ENCODE assay signal across 1 cellular context in genomic region chr21:42203936-42204335, GRCh38.
A peak's percentile ranks its signal among the peaks of the same experiment; 100 is the strongest.
TF ChIP-seq lines count a peak whose summit lies in the region.

No MANE protein-coding gene starts in this region.

TF ChIP-seq in HepG2, 621 proteins besides CTCF, POLR2A, EP300 and RAD21 (continued from another document):
- TF ChIP-seq, protein P1, sequence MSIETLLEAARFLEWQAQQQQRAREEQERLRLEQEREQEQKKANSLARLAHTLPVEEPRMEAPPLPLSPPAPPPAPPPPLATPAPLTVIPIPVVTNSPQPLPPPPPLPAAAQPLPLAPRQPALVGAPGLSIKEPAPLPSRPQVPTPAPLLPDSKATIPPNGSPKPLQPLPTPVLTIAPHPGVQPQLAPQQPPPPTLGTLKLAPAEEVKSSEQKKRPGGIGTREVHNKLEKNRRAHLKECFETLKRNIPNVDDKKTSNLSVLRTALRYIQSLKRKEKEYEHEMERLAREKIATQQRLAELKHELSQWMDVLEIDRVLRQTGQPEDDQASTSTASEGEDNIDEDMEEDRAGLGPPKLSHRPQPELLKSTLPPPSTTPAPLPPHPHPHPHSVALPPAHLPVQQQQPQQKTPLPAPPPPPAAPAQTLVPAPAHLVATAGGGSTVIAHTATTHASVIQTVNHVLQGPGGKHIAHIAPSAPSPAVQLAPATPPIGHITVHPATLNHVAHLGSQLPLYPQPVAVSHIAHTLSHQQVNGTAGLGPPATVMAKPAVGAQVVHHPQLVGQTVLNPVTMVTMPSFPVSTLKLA (IDR thresholded peaks at IDR 0.05) = peak; percentile 61
- TF ChIP-seq ZNF850 (CRISPR knock-in tag; conservative IDR thresholded peaks at IDR 0.05) (no peak), ZNF724P (CRISPR knock-in tag; IDR thresholded peaks at IDR 0.05; ENCODE audit: borderline replicate concordance) (no peak), HHEX (CRISPR knock-in tag; IDR thresholded peaks at IDR 0.05) (no peak), ZSCAN12 (CRISPR knock-in tag; IDR thresholded peaks at IDR 0.05) (no peak)
- TF ChIP-seq, protein P2, sequence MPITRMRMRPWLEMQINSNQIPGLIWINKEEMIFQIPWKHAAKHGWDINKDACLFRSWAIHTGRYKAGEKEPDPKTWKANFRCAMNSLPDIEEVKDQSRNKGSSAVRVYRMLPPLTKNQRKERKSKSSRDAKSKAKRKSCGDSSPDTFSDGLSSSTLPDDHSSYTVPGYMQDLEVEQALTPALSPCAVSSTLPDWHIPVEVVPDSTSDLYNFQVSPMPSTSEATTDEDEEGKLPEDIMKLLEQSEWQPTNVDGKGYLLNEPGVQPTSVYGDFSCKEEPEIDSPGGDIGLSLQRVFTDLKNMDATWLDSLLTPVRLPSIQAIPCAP (CRISPR knock-in tag; IDR thresholded peaks at IDR 0.05; ENCODE audit: low read depth) = no peak
